1 cellular context compared by ENCODE assay signal in genomic region chr9:89358376-89358775, GRCh38.
TF ChIP-seq lines count a peak whose summit lies in the region.

No MANE protein-coding gene starts in this region.

TF ChIP-seq in HepG2, 621 proteins besides CTCF, POLR2A, EP300 and RAD21:
- no peak for TF ChIP-seq CSRNP1 (CRISPR knock-in tag; IDR thresholded peaks at IDR 0.05)
- no peak for TF ChIP-seq RFXAP (CRISPR knock-in tag; IDR thresholded peaks at IDR 0.05; ENCODE audit: borderline replicate concordance)
- no peak for TF ChIP-seq TSC22D2 (CRISPR knock-in tag; IDR thresholded peaks at IDR 0.05; ENCODE audit: borderline replicate concordance)
- TF ChIP-seq GATAD2A (CRISPR knock-in tag; IDR thresholded peaks at IDR 0.05) = no peak
- TF ChIP-seq SOX5 (CRISPR knock-in tag; IDR thresholded peaks at IDR 0.05; ENCODE audit: borderline replicate concordance) = no peak
- TF ChIP-seq TRAFD1 (CRISPR knock-in tag; IDR thresholded peaks at IDR 0.05; ENCODE audit: borderline replicate concordance) = no peak
- no peak for TF ChIP-seq TBX3 (IDR thresholded peaks at IDR 0.05; ENCODE audit: borderline replicate concordance)
- no peak for TF ChIP-seq ZNF407 (CRISPR knock-in tag; IDR thresholded peaks at IDR 0.05; ENCODE audit: not compliant biosample characterization)
- no peak for TF ChIP-seq ZFP41 (CRISPR knock-in tag; IDR thresholded peaks at IDR 0.05; ENCODE audit: borderline replicate concordance)
